10 cellular contexts compared by ENCODE assay signal in the genomic region with DNA sequence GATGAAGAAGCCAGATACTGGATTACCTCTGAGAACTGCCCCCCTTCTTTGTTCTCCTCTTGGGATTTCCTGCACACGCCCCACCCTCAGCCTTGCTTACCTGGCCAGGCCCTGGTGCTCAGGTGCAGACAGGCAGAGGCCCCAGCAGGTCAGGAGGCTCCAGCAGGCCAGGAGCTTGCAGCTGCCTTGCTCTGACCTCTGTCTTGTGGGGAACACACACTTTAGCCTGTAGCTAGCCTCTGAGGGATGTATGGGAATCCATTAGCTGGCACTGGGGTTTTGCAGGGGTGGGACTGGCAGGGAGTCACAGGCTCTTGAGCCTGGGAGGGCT. TPM values are rescaled to one million over a fixed set of nuclear protein-coding genes. Genes with fewer than 3 reads are reported as not detected.
DNase-seq lines count a peak whose midpoint lies in the region; ATAC-seq and TF ChIP-seq lines count a peak whose summit lies in the region.
"Had no signal": no experiment of that assay in that cellular context is flagged by ENCODE, and none has a peak within 500 bp of the region (broad histone marks: within the 10 kb centered on the region; RNA-seq: fewer than 3 reads in every experiment).

No MANE protein-coding gene starts in this region.

- TF ChIP-seq CTCF in heart right ventricle (IDR thresholded peaks at IDR 0.05) (no peak), brain microvascular endothelial cell (IDR thresholded peaks at IDR 0.05; ENCODE audit: low read depth, low read length, missing control alignments) (no peak), mucosa of descending colon (IDR thresholded peaks at IDR 0.05) (no peak)

- H3K36me3 ChIP-seq in heart right ventricle (peaks cover 0 to 11% (median 0%) of the 10 kb centered on the region in 9 donors), brain microvascular endothelial cell (replicated peaks) (no peaks in the 10 kb centered on the region), mucosa of descending colon (ENCODE audit: low read depth) (no peaks in the 10 kb centered on the region), urinary bladder (ENCODE audit: insufficient read depth) (no peaks in the 10 kb centered on the region)
- H3K36me3 ChIP-seq in effector memory CD4-positive, alpha-beta T cell (ENCODE audit: control insufficient read depth, insufficient read depth, low read length), result no peaks in the 10 kb centered on the region

- H3K4me3 ChIP-seq in heart right ventricle (peak overlapping the region; percentile 62 to 85 (median 78)), brain microvascular endothelial cell (ENCODE audit: low read depth, low read length) (peak overlapping the region; percentile 71), mucosa of descending colon (no peak overlapping the region), urinary bladder (ENCODE audit: low read depth, low read length) (peak overlapping the region; percentile 98)
- H3K4me3 ChIP-seq in effector memory CD4-positive, alpha-beta T cell (ENCODE audit: insufficient read depth, low read depth, low read length, poor library complexity, severe bottlenecking), result no peak overlapping the region

- peak overlapping the region in 8 of 10 donors; percentile 57 to 97 (median 94) for H3K27ac ChIP-seq in heart right ventricle
- H3K27ac ChIP-seq in brain microvascular endothelial cell, result no peak overlapping the region
- no peak overlapping the region for H3K27ac ChIP-seq in urinary bladder (ENCODE audit: low read depth)
- no peak overlapping the region for H3K27ac ChIP-seq in effector memory CD4-positive, alpha-beta T cell (ENCODE audit: insufficient read depth, low read length, poor library complexity, severe bottlenecking)

- in situ Hi-C loops in brain microvascular endothelial cell (cut with HindIII; ENCODE audit: low pct_ligation_motif_present, low sequenced_read_pairs), result no loop called here

- 73 to 76% methylated on average over 1 of the region's 1 CpG for WGBS in heart right ventricle, 2 donors
- 44% methylated on average over 1 of the region's 1 CpG for WGBS in urinary bladder

- H3K4me1 ChIP-seq in heart right ventricle (peaks cover 9 to 72% (median 48%) of the 10 kb centered on the region in 9 donors), mucosa of descending colon (ENCODE audit: low read depth) (peaks cover 34% of the 10 kb centered on the region), urinary bladder (ENCODE audit: insufficient read depth) (no peaks in the 10 kb centered on the region)
- H3K4me1 ChIP-seq in effector memory CD4-positive, alpha-beta T cell (ENCODE audit: control insufficient read depth, insufficient read depth, low read length, poor library complexity, severe bottlenecking), result peaks cover 25% of the 10 kb centered on the region

- DNase-seq in heart right ventricle (no peak), left cardiac atrium (no peak), brain microvascular endothelial cell (no peak), mucosa of descending colon (peak; percentile 61 to 65 (median 64)), NCI-H2029 (lab: John Stamatoyannopoulos, UW) (no peak)
- no peak for DNase-seq in effector memory CD4-positive, alpha-beta T cell
- DNase-seq: activated effector memory CD4-positive, alpha-beta T cell treated with Interleukin-2 at 50 U/mL for 16 hours; SHP77 treated with DMSO at 0.1 percent for 48 hours had no signal

- ATAC-seq in heart right ventricle, result no peak
- ATAC-seq in left cardiac atrium, result no peak
- peak; percentile 9 for ATAC-seq in mucosa of descending colon
- ATAC-seq in HG03280 (IDR thresholded peaks at IDR 0.05; ENCODE audit: unreplicated experiment), result no peak

- H3K9me3 ChIP-seq in heart right ventricle (no peaks in the 10 kb centered on the region), mucosa of descending colon (no peaks in the 10 kb centered on the region)
- H3K9me3 ChIP-seq in effector memory CD4-positive, alpha-beta T cell (ENCODE audit: control insufficient read depth, low read length), result no peaks in the 10 kb centered on the region

- intact Hi-C loops in heart right ventricle (cut with DNase I) (loop anchor here in 8 of 10 donors (5.0 to 10.0 kb wide), 11 partner anchors 57 to 160 kb away; no protein-coding TSS in a partner anchor), left cardiac atrium (cut with DNase I) (loop anchor here (5.0 to 10.0 kb wide), 3 partner anchors 68 to 143 kb away; no protein-coding TSS in a partner anchor), mucosa of descending colon (cut with DNase I, micrococcal nuclease) (loop anchor here in 1 of 2 donors (2.0 kb wide), 1 partner anchor 74 kb away; no protein-coding TSS in a partner anchor)

- H3K27me3 ChIP-seq in heart right ventricle, result peaks cover 0 to 32% (median 0%) of the 10 kb centered on the region in 7 donors
- no peaks in the 10 kb centered on the region for H3K27me3 ChIP-seq in brain microvascular endothelial cell (replicated peaks)
- H3K27me3 ChIP-seq in effector memory CD4-positive, alpha-beta T cell (replicated peaks; ENCODE audit: control insufficient read depth, insufficient read depth, low read length, poor library complexity, severe bottlenecking), result peaks cover 19% of the 10 kb centered on the region

RNA-seq across cellular contexts. Expression of a gene that starts 2.7 kb away (rescaled TPM):
- total RNA-seq in heart right ventricle (10 to 100 TPM; 12.2 to 43.4 (median 20.6) TPM), left cardiac atrium (10 to 100 TPM; 13.5 to 51.5 TPM), mucosa of descending colon (10 to 100 TPM; 11.5 to 18.5 (median 12.8) TPM), urinary bladder (31.1 TPM)
- polyA plus RNA-seq in heart right ventricle (10 to 100 TPM in 1 of 2 donors, 1 to 10 TPM in 1; 6.6 to 19.5 TPM), urinary bladder (20.1 TPM)

Comparison
In these comparisons a context has a peak if more than half of its experiments do, and no peak if none do; other contexts are left out.
1. DNase-seq: peak in mucosa of descending colon (3 of 3); none in heart right ventricle (0 of 2), left cardiac atrium (single experiment), brain microvascular endothelial cell (single experiment), effector memory CD4-positive, alpha-beta T cell (0 of 3) and NCI-H2029 (single experiment).
2. H3K27ac ChIP-seq: peak in heart right ventricle (8 of 10); none in brain microvascular endothelial cell (single experiment), urinary bladder (single experiment) and effector memory CD4-positive, alpha-beta T cell (single experiment).
3. H3K4me3 ChIP-seq: peak in heart right ventricle (10 of 10), brain microvascular endothelial cell (single experiment) and urinary bladder (single experiment); none in mucosa of descending colon (single experiment) and effector memory CD4-positive, alpha-beta T cell (single experiment).